Comparison of ENCODE assay signal across 8 cellular contexts in the genomic region with DNA sequence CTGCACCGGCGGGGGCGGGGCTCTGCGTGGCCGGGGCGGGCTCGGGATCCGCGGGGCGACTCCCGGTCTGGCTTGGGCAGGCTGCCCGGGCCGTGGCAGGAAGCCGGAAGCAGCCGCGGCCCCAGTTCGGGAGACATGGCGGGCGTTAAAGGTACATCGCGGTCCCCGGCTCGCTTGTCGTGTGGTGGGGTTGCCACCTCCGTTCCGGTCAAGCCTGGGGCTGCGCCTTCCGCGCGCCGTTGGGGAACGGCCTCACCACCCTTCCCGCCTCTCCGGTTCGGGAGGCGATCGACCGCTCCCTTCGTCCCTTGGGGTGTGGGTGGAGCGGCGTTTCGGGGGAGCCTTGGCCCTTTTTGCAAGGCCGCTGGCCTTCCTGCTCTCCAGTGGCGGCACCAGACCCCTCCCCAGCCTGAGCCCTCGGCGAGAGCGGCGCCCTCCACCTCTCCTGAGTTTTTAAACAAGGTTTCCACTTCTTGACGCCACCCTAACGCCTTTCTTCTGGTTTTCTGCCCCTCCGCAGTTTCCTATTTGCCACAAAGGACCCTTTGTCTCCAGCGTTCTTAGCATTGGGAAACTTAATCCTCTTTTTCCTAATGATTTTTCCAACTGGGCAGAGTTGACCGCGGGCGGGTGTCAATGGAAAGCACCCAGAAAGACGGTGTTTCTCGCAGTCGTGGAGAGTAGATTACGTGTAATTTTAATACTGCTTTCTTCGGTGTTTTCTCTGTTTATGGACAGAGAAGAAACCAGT. TPM values are rescaled to one million over a fixed set of nuclear protein-coding genes. Genes with fewer than 3 reads are reported as not detected.
DNase-seq lines count a peak whose midpoint lies in the region; ATAC-seq and TF ChIP-seq lines count a peak whose summit lies in the region.

Gene LEPR (plus strand): TSS at position 79 of the 751 bp plus-strand sequence. CDS start 144,898 bp downstream, outside the sequence.
A gene with protein sequence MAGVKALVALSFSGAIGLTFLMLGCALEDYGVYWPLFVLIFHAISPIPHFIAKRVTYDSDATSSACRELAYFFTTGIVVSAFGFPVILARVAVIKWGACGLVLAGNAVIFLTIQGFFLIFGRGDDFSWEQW (plus strand): TSS at position 79 of the 751 bp plus-strand sequence. CDS start 57 bp downstream, at position 136.

- no peaks in the 10 kb centered on the region for H3K9me3 Mint-ChIP-seq in Caco-2 (ENCODE audit: unreplicated experiment)

- H3K9ac ChIP-seq in fibroblast of lung (ENCODE audit: insufficient read depth, low read length) = peak within 1 kb of the TSS; percentile 97

- peaks cover 32% of the 10 kb centered on the region for H3K4me1 ChIP-seq in Caco-2
- peaks cover 16% of the 10 kb centered on the region for H3K4me1 ChIP-seq in fibroblast of lung (ENCODE audit: control insufficient read depth, extremely low read depth, insufficient read depth, low read length)
- H3K4me1 ChIP-seq in ovary (ENCODE audit: insufficient read depth) = peaks cover 16% of the 10 kb centered on the region

- TF ChIP-seq EP300 in ovary (IDR thresholded peaks at IDR 0.05) = no peak

- H3K9me3 ChIP-seq in Caco-2 = no peaks in the 10 kb centered on the region
- H3K9me3 ChIP-seq in fibroblast of lung (ENCODE audit: control insufficient read depth, insufficient read depth, low read depth, low read length) = no peaks in the 10 kb centered on the region
- H3K9me3 ChIP-seq in ovary = no peaks in the 10 kb centered on the region

- POLR2A ChIA-PET in Caco-2 (lab: Charles Lee) = interaction anchor here (0.6 to 1.1 kb wide), 7 partner anchors 82 to 262 kb away, joined by 3 to 5 read pairs (median 4); no protein-coding TSS in a partner anchor

- ATAC-seq in GM19372 (IDR thresholded peaks at IDR 0.05; ENCODE audit: low read depth, unreplicated experiment) = peak; percentile 49

- no peaks in the 10 kb centered on the region for H3K27me3 Mint-ChIP-seq in Caco-2 (ENCODE audit: insufficient read depth, unreplicated experiment)

- BruUV-seq in Caco-2 (replicated peaks; lab: Mats Ljungman, UMichigan) = no TSS peak

- H3K27ac ChIP-seq in fibroblast of lung (ENCODE audit: insufficient read depth, low read length) (peak within 1 kb of the TSS; percentile 89), ovary (peak within 1 kb of the TSS; percentile 67 to 96)

- H3K4me3 ChIP-seq in Caco-2 (ENCODE audit: low read depth, low read length) (peak within 1 kb of the TSS; percentile 86), fibroblast of lung (replicated peaks in 1 of 4; ENCODE audit: control extremely low read depth in 1 of 4, insufficient read depth in 1 of 4, low read depth in 3 of 4, low read length in 4 of 4) (peak within 1 kb of the TSS; percentile 72 to 96 (median 84)), ovary (peak within 1 kb of the TSS; percentile 95)

- TF ChIP-seq POLR2A in ovary (IDR thresholded peaks at IDR 0.05) = peak; percentile 84

- H4K20me1 ChIP-seq in fibroblast of lung (ENCODE audit: control insufficient read depth, extremely low read depth, insufficient read depth, low read length) = no peaks in the 10 kb centered on the region

- no peak within 1 kb of the TSS for H3K4me3 Mint-ChIP-seq in Caco-2 (ENCODE audit: unreplicated experiment)

- H3K36me3 Mint-ChIP-seq in Caco-2 (ENCODE audit: insufficient read depth, unreplicated experiment) = peaks cover 16% of the 10 kb centered on the region

- peak within 1 kb of the TSS; percentile 96 for H3K4me2 ChIP-seq in fibroblast of lung (ENCODE audit: extremely low read depth, insufficient read depth, low read length)

- H3K27me3 ChIP-seq in Caco-2 (replicated peaks; ENCODE audit: control insufficient read depth, insufficient read depth, low read length) (no peaks in the 10 kb centered on the region), fibroblast of lung (ENCODE audit: control insufficient read depth, insufficient read depth, low read length) (no peaks in the 10 kb centered on the region), ovary (no peaks in the 10 kb centered on the region)

- intact Hi-C loops in Caco-2 (cut with micrococcal nuclease; ENCODE audit: unreplicated experiment) = loop anchor here (1.0 to 5.0 kb wide), 4 partner anchors 47 to 358 kb away; partner anchors contain the start of gene DNAJC6
- intact Hi-C loops in ovary (cut with DNase I) = loop anchor here in 2 of 4 donors (5.0 to 10.0 kb wide), 4 partner anchors 166 to 356 kb away; no protein-coding TSS in a partner anchor

- H3K79me2 ChIP-seq in fibroblast of lung (ENCODE audit: control insufficient read depth, insufficient read depth, low read length) = peaks cover 41% of the 10 kb centered on the region

- H2AFZ ChIP-seq in fibroblast of lung (ENCODE audit: low read length) = peak within 1 kb of the TSS; percentile 98

- TF ChIP-seq CTCF in Caco-2 (IDR thresholded peaks at IDR 0.05; ENCODE audit: insufficient read depth in 1 of 2, low read depth in 1 of 2, low read length in 1 of 2, severe bottlenecking in 1 of 2, unreplicated experiment in 1 of 2) = no peak
- TF ChIP-seq CTCF in fibroblast of lung (conservative IDR thresholded peaks at IDR 0.05 in 1 of 2, IDR thresholded peaks at IDR 0.05 in 1 of 2; ENCODE audit: low read depth in 1 of 2, low read length in 2 of 2) = no peak
- no peak for TF ChIP-seq CTCF in ovary (IDR thresholded peaks at IDR 0.05)

- H3K36me3 ChIP-seq in Caco-2 (ENCODE audit: control insufficient read depth, insufficient read depth, low read length) = no peaks in the 10 kb centered on the region
- H3K36me3 ChIP-seq in fibroblast of lung (ENCODE audit: control insufficient read depth, insufficient read depth, low read length) = no peaks in the 10 kb centered on the region
- H3K36me3 ChIP-seq in ovary = no peaks in the 10 kb centered on the region

- peaks cover 33% of the 10 kb centered on the region for H3K4me1 Mint-ChIP-seq in Caco-2 (ENCODE audit: low read depth, unreplicated experiment)

- CTCF ChIA-PET in Caco-2 (lab: Charles Lee) = interaction anchor here (0.7 to 1.4 kb wide), 8 partner anchors 15 to 267 kb away, joined by 3 to 11 read pairs (median 5); partner anchors contain the start of gene DNAJC6

- WGBS in ovary, 3 donors = 0 to 1% (median 0%) methylated on average over 34 to 60 of the region's 60 CpGs

- DNase-seq in Caco-2 (no peak), HS-27A (ENCODE audit: low read depth) (peak; percentile 74), SK-MEL-5 (ENCODE audit: low read depth, low spot score) (peak; percentile 71), fibroblast of lung (ENCODE audit: low read depth in 2 of 2) (no peak), ovary (no peak), NCI-H1436 treated with DMSO at 0.1 percent for 48 hours (lab: John Stamatoyannopoulos, UW) (no peak), CD1c-positive myeloid dendritic cell (ENCODE audit: extremely low spot score) (no peak)

- in situ Hi-C loops in SK-MEL-5 (cut with HindIII; ENCODE audit: low pct_unique_long_range_greater_than_20kb, low sequenced_read_pairs) = no loop called here

- H3K27ac Mint-ChIP-seq in Caco-2 (ENCODE audit: unreplicated experiment) = peak within 1 kb of the TSS; percentile 82

RNA-seq across cellular contexts. Expression of gene LEPR, which starts in this region (rescaled TPM):
- total RNA-seq in Caco-2 (2022) (1.5 and 1.9 TPM in 2 replicates), fibroblast of lung (10.0 and 20.1 TPM in 2 replicates), ovary (100 to 1,000 TPM in 1 of 7 donors, 10 to 100 TPM in 6; 21.2 to 108 (median 34.6) TPM)
- total RNA-seq in SK-MEL-5 (2014; rRNA removed; shearing (Covaris generic)) = 0.16 and 0.43 TPM in 2 replicates
- polyA plus RNA-seq in SK-MEL-5 (2015; cell fraction: cytosol; rRNA removed) = 0.08 and 0.42 TPM in 2 replicates
- 0.28 TPM in 1 of 2 replicates, not detected in the other for polyA plus RNA-seq in SK-MEL-5 (2015; cell fraction: nucleus; rRNA removed)
- polyA plus RNA-seq in fibroblast of lung (4.1 and 8.0 TPM in 2 replicates), ovary (10 to 100 TPM; 28.8 to 29.2 TPM)
- polyA plus RNA-seq in fibroblast of lung (2012) = 2.6 and 4.4 TPM in 2 replicates
- polyA minus RNA-seq in fibroblast of lung (ENCODE audit: low replicate concordance) = 0.37 and 2.8 TPM in 2 replicates

RNA-seq across cellular contexts. Expression of the second gene that starts in this region (rescaled TPM):
- total RNA-seq in Caco-2 (2022) = 32.9 and 37.6 TPM in 2 replicates
- total RNA-seq in SK-MEL-5 (2014; rRNA removed; shearing (Covaris generic)) = 46.3 and 49.4 TPM in 2 replicates
- polyA plus RNA-seq in SK-MEL-5 (2015; cell fraction: cytosol; rRNA removed) = 39.5 and 53.5 TPM in 2 replicates
- 76.7 and 82.0 TPM in 2 replicates for polyA plus RNA-seq in SK-MEL-5 (2015; cell fraction: nucleus; rRNA removed)
- total RNA-seq in fibroblast of lung = 37.5 and 46.0 TPM in 2 replicates
- polyA plus RNA-seq in fibroblast of lung = 58.2 and 101 TPM in 2 replicates
- 43.5 and 77.5 TPM in 2 replicates for polyA plus RNA-seq in fibroblast of lung (2012)
- polyA minus RNA-seq in fibroblast of lung (ENCODE audit: low replicate concordance) = 11.8 and 18.7 TPM in 2 replicates
- total RNA-seq in ovary = 100 to 1,000 TPM in 2 of 7 donors, 10 to 100 TPM in 5; 57.4 to 115 (median 72.0) TPM
- 10 to 100 TPM; 60.5 to 76.1 TPM for polyA plus RNA-seq in ovary

Comparison
In these comparisons a context has a peak if more than half of its experiments do, and no peak if none do; other contexts are left out.
1. DNase-seq: peak in HS-27A (single experiment) and SK-MEL-5 (single experiment); none in Caco-2 (0 of 2), fibroblast of lung (0 of 2), ovary (0 of 5), NCI-H1436 treated with DMSO at 0.1 percent for 48 hours (single experiment) and CD1c-positive myeloid dendritic cell (single experiment).
2. Peak in every context shown above with its lines, with median percentiles within 50 percentile points of each other: H3K4me3 ChIP-seq.